In the genomic region with DNA sequence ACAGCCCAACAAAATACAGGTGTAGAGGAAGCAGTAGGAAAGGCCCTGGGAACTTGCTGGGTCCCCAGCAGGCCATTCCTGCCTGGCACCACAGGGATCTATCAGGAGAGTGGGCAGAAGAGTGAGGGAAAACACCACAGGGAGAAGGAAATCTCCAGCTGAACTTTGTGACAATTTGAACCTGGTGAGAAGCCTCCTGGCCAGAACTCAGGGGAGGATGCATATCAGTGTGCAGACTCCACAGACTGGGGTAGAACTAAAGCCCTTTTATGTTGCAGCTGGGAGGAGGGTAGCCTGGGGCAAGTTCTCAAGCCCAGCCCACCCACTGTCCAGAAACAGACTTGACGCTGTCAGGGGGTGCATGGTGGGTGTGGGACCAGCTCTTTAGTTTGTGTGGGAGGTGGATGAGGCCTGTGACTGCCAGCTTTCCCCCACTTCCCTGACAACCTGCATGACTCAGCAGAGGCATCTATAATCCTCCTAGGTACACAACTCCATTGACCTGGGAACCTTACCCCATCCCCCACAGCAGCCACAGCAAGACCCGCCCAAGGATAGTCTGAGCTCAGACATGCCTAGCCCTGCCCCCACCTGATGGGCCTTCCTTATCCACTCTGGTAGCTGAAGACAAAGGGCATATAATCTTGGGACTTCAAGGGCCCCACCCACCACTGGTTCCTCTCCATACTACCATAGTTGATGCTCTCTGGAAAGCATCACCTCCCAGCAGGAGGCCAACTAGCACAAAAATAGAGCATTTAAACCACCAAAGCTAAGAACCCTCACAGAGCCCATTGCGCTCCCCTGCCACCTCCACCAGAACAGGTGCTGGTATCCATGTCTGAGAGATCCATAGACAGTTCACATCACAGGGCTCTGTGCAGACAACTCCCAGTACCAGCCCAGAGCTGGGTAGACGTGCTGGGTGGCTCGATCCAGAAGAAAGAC, we compare ENCODE assay signal across 18 cellular contexts. TPM values are rescaled to one million over a fixed set of nuclear protein-coding genes. Genes with fewer than 3 reads are reported as not detected.
A peak's percentile ranks its signal among the peaks of the same experiment; 100 is the strongest.
DNase-seq lines count a peak whose midpoint lies in the region; ATAC-seq, FAIRE-seq and TF ChIP-seq lines count a peak whose summit lies in the region.
"Had no signal": no experiment of that assay in that cellular context is flagged by ENCODE, and none has a peak within 500 bp of the region (broad histone marks: within the 10 kb centered on the region; RNA-seq: fewer than 3 reads in every experiment).

No MANE protein-coding gene starts in this region.

- H3K27ac ChIP-seq in A549, result peak overlapping the region; percentile 84 to 88
- peak overlapping the region; percentile 80 for H3K27ac ChIP-seq in HCT116 (ENCODE audit: low read depth, low read length)
- no peak overlapping the region for H3K27ac ChIP-seq in iPS-20b (ENCODE audit: low read length)
- H3K27ac ChIP-seq: brain microvascular endothelial cell, testis had no signal

- no peaks in the 10 kb centered on the region for H3K9me2 ChIP-seq in HCT116 (ENCODE audit: insufficient read depth)

- H3K27me3 ChIP-seq in HCT116 (ENCODE audit: insufficient read depth, low read length) (no peaks in the 10 kb centered on the region), iPS-20b (ENCODE audit: insufficient read depth, low read length) (no peaks in the 10 kb centered on the region)
- H3K27me3 ChIP-seq: brain microvascular endothelial cell, testis had no signal

- POLR2A ChIA-PET in A549 (lab: Yijun Ruan, JAX), result interaction anchor here (0.6 to 1.9 kb wide), 4 partner anchors 16 to 34 kb away, joined by 3 to 12 read pairs (median 4); partner anchors contain the start of genes PNN and TRAPPC6B
- POLR2A ChIA-PET in HCT116 (lab: Charles Lee), result interaction anchor here (0.7 to 1.4 kb wide), 5 partner anchors 14 to 34 kb away, joined by 3 to 10 read pairs (median 3); partner anchors contain the start of genes PNN and TRAPPC6B
- POLR2A ChIA-PET in WTC11 (lab: Charles Lee), result interaction anchor here (1.1 to 1.2 kb wide), 2 partner anchors 34 to 228 kb away, joined by 4 to 7 read pairs; partner anchors contain the start of genes FBXO33 and TRAPPC6B

- intact Hi-C loops in HCT116 (cut with micrococcal nuclease), result no loop called here

- H3K9me3 Mint-ChIP-seq in WTC11, result peaks cover 11% of the 10 kb centered on the region
- H3K9me3 Mint-ChIP-seq: effector memory CD8-positive, alpha-beta T cell had no signal

- no peaks in the 10 kb centered on the region for H3K27me3 Mint-ChIP-seq in WTC11 (ENCODE audit: low read depth)
- H3K27me3 Mint-ChIP-seq: activated CD4-positive, alpha-beta memory T cell treated with anti-CD3 and anti-CD28 coated beads, Interleukin-2, amount 10 ng/mL, durations not matched to agents 7 days and 5 days; effector memory CD8-positive, alpha-beta T cell had no signal

- RAD21 ChIA-PET in HCT116 (lab: Charles Lee; ENCODE audit: low non-redundant PET in 1 of 2, low total read pairs in 2 of 2, uncharacterized antibody in 2 of 2, unreplicated experiment in 2 of 2), result interaction anchor here in 1 of 2 experiments (0.6 kb wide), 1 partner anchor 9 kb away, joined by 3 read pairs; no protein-coding TSS in a partner anchor

- H3K36me3 ChIP-seq in HCT116 (ENCODE audit: control insufficient read depth in 1 of 2, insufficient read depth in 2 of 2, low read length in 2 of 2), result no peaks in the 10 kb centered on the region
- H3K36me3 ChIP-seq in iPS-20b (ENCODE audit: insufficient read depth, low read depth, low read length), result no peaks in the 10 kb centered on the region
- H3K36me3 ChIP-seq: brain microvascular endothelial cell had no signal

- DNase-seq in A549 (ENCODE audit: low read depth in 1 of 2, low spot score in 1 of 2), result peak in 1 of 2 experiments; percentile 92
- DNase-seq in HCT116 (ENCODE audit: low read depth, low spot score), result peak; percentile 27
- DNase-seq in WTC11 (ENCODE audit: low spot score), result peak; percentile 44
- DNase-seq in anterior cingulate cortex (lab: John Stamatoyannopoulos, UW), result no peak
- no peak for DNase-seq in NCI-H524 treated with DMSO at 0.1 percent for 48 hours (lab: John Stamatoyannopoulos, UW)
- no peak for DNase-seq in midbrain (lab: John Stamatoyannopoulos, UW)
- DNase-seq: activated CD4-positive, alpha-beta memory T cell treated with anti-CD3 and anti-CD28 coated beads, Interleukin-2, amount 10 ng/mL, durations not matched to agents 7 days and 5 days; activated gamma-delta T cell; brain microvascular endothelial cell; DMS153; effector memory CD8-positive, alpha-beta T cell; kidney glomerular epithelial cell; NCI-H1436 treated with DMSO at 0.1 percent for 48 hours; NCI-H526 treated with DMSO at 0.1 percent for 48 hours; SHP77; testis had no signal

- BruUV-seq in HCT116 (replicated peaks; lab: Mats Ljungman, UMichigan), result no TSS peak

- TF ChIP-seq CTCF in A549 (IDR thresholded peaks at IDR 0.05) (no peak), HCT116 (IDR thresholded peaks at IDR 0.05 in 2 of 3, conservative IDR thresholded peaks at IDR 0.05 in 1 of 3; ENCODE audit: borderline replicate concordance in 1 of 3, insufficient read depth in 1 of 3, low read depth in 2 of 3, low read length in 2 of 3) (no peak), WTC11 (IDR thresholded peaks at IDR 0.05) (no peak)

- no peak for FAIRE-seq in A549 (lab: Jason Lieb, UNC)

- TF ChIP-seq POLR2A in A549 (IDR thresholded peaks at IDR 0.05; ENCODE audit: low read length) (no peak), HCT116 (IDR thresholded peaks at IDR 0.05; ENCODE audit: borderline replicate concordance, extremely low read depth, insufficient read depth, insufficient read length) (no peak)

- TF ChIP-seq EP300 in A549 (IDR thresholded peaks at IDR 0.05), result 0 out of 5 replicates have a peak, but pooled peaks of 1 of the 2 experiments have one; percentile 27

- H3K4me3 ChIP-seq in A549 (no peak overlapping the region), HCT116 (replicated peaks in 1 of 2; ENCODE audit: low read depth in 1 of 2, low read length in 2 of 2) (peak overlapping the region in 1 of 2 experiments; percentile 5; a peak in 2 of 4 replicates), iPS-20b (ENCODE audit: low read length) (0 out of 2 replicates have a peak overlapping the region, but pooled peaks have one; percentile 18)
- H3K4me3 ChIP-seq: testis had no signal

- H3K9ac ChIP-seq in HCT116 (ENCODE audit: low read length), result peak overlapping the region; percentile 37
- peak overlapping the region; percentile 54; the same call in 1 of the 2 replicates for H3K9ac ChIP-seq in iPS-20b (ENCODE audit: low read depth, low read length)

- CTCF ChIA-PET in A549 (lab: Yijun Ruan, JAX), result interaction anchor here (0.6 to 2.0 kb wide), 3 partner anchors 28 to 91 kb away, joined by 3 to 7 read pairs (median 3); no protein-coding TSS in a partner anchor
- CTCF ChIA-PET in HCT116 (lab: Charles Lee), result interaction anchor here (1.5 kb wide), 1 partner anchor 8 kb away, joined by 3 read pairs; no protein-coding TSS in a partner anchor
- CTCF ChIA-PET in WTC11 (lab: Charles Lee), result interaction anchor here (0.6 to 1.4 kb wide), 2 partner anchors 14 to 28 kb away, joined by 3 to 4 read pairs; no protein-coding TSS in a partner anchor

- ATAC-seq in A549, result peak; percentile 84 to 90
- ATAC-seq in HCT116, result peak; percentile 76
- ATAC-seq in WTC11, result peak; percentile 73
- no peak for ATAC-seq in GM18511 (IDR thresholded peaks at IDR 0.05; ENCODE audit: unreplicated experiment)
- ATAC-seq: effector memory CD8-positive, alpha-beta T cell had no signal

- WGBS in A549 (ENCODE audit: missing lambda C conversion rate), result 50% methylated on average over 5 of the region's 5 CpGs

- no peaks in the 10 kb centered on the region for H3K79me2 ChIP-seq in HCT116 (ENCODE audit: insufficient read depth, low read length)

- TF ChIP-seq RAD21 in A549 (conservative IDR thresholded peaks at IDR 0.05 in 1 of 2, IDR thresholded peaks at IDR 0.05 in 1 of 2), result peak in 1 of 2 experiments; percentile 29; a peak in 1 of 5 replicates
- no peak for TF ChIP-seq RAD21 in HCT116 (IDR thresholded peaks at IDR 0.05; ENCODE audit: low read depth)

- no peaks in the 10 kb centered on the region for H3K36me3 Mint-ChIP-seq in WTC11

- H2AFZ ChIP-seq in HCT116 (ENCODE audit: low read depth, low read length, poor library complexity, severe bottlenecking), result no peak overlapping the region

- H3K4me1 Mint-ChIP-seq in WTC11, result peaks cover 18% of the 10 kb centered on the region

- peak overlapping the region; percentile 59 for H3K27ac Mint-ChIP-seq in WTC11
- H3K27ac Mint-ChIP-seq: activated CD4-positive, alpha-beta memory T cell treated with anti-CD3 and anti-CD28 coated beads, Interleukin-2, amount 10 ng/mL, durations not matched to agents 7 days and 5 days; effector memory CD8-positive, alpha-beta T cell had no signal

- H3K9me3 ChIP-seq in A549, result no peaks in the 10 kb centered on the region
- H3K9me3 ChIP-seq in HCT116 (ENCODE audit: control insufficient read depth in 1 of 2, insufficient read depth in 1 of 2, low read depth in 1 of 2, low read length in 2 of 2), result no peaks in the 10 kb centered on the region
- no peaks in the 10 kb centered on the region for H3K9me3 ChIP-seq in iPS-20b (ENCODE audit: insufficient read depth, low read depth, low read length)
- H3K9me3 ChIP-seq: testis had no signal

- H3K4me2 ChIP-seq in A549 (peak overlapping the region; percentile 77), HCT116 (ENCODE audit: low read length) (peak overlapping the region; percentile 56)

- H3K4me3 Mint-ChIP-seq in WTC11, result no peak overlapping the region
- H3K4me3 Mint-ChIP-seq: activated CD4-positive, alpha-beta memory T cell treated with anti-CD3 and anti-CD28 coated beads, Interleukin-2, amount 10 ng/mL, durations not matched to agents 7 days and 5 days; effector memory CD8-positive, alpha-beta T cell had no signal

- H3K4me1 ChIP-seq in A549 (peaks cover 18% of the 10 kb centered on the region), HCT116 (ENCODE audit: control insufficient read depth in 1 of 2, insufficient read depth in 2 of 2, low read length in 2 of 2) (peaks cover 16 to 41% of the 10 kb centered on the region in 2 experiments), iPS-20b (ENCODE audit: insufficient read depth, low read length) (peaks cover 6% of the 10 kb centered on the region)
- H3K4me1 ChIP-seq: testis had no signal

- H4K20me1 ChIP-seq in HCT116 (ENCODE audit: insufficient read depth), result no peaks in the 10 kb centered on the region

RNA-seq across cellular contexts. Expression of gene PNN, which starts 28.9 kb away (rescaled TPM):
- polyA plus RNA-seq in A549 (2011; rRNA removed), result 40.3 and 50.1 TPM in 2 replicates
- 12.8 and 18.7 TPM in 2 replicates for polyA plus RNA-seq in A549 (2012; cell fraction: cytosol; rRNA removed)
- polyA plus RNA-seq in A549 (2012; cell fraction: nucleus; rRNA removed), result 45.6 and 146 TPM in 2 replicates
- 108 to 124 TPM (median 117 TPM) in 3 replicates for polyA plus RNA-seq in A549 (2017; fragmentation: RNase III; extraction: RNeasy Plus Mini Kit Qiagen cat#74134 plus additional on column Dnase treatment)
- polyA minus RNA-seq in A549 (2011; rRNA and poly(A)+ RNA removed), result 21.7 and 24.8 TPM in 2 replicates
- total RNA-seq in HCT116 (2021; ENCODE audit: unreplicated experiment), result 97.9 TPM
- 51.6 and 62.4 TPM in 2 replicates for polyA plus RNA-seq in HCT116 (2012)
- total RNA-seq in WTC11 (2021), result 135 to 156 TPM (median 135 TPM) in 3 replicates

RNA-seq across cellular contexts. Expression of gene MIA2, which starts 29.8 kb away (rescaled TPM):
- polyA plus RNA-seq in A549 (2011; rRNA removed) (71.7 and 73.9 TPM in 2 replicates), A549 (2017; fragmentation: RNase III; extraction: RNeasy Plus Mini Kit Qiagen cat#74134 plus additional on column Dnase treatment) (22.9 to 25.6 TPM (median 25.4 TPM) in 3 replicates)
- polyA plus RNA-seq in A549 (2012; cell fraction: cytosol; rRNA removed), result 8.5 and 12.4 TPM in 2 replicates
- 10.4 and 16.1 TPM in 2 replicates for polyA plus RNA-seq in A549 (2012; cell fraction: nucleus; rRNA removed)
- 23.1 and 26.2 TPM in 2 replicates for polyA minus RNA-seq in A549 (2011; rRNA and poly(A)+ RNA removed)
- total RNA-seq in HCT116 (2021; ENCODE audit: unreplicated experiment) (31.1 TPM), WTC11 (2021) (10.9 to 11.3 TPM (median 11.3 TPM) in 3 replicates)
- 12.0 and 14.2 TPM in 2 replicates for polyA plus RNA-seq in HCT116 (2012)

RNA-seq across cellular contexts. Expression of gene TRAPPC6B, which starts 33.8 kb away (rescaled TPM):
- polyA plus RNA-seq in A549 (2011; rRNA removed), result 18.7 and 31.6 TPM in 2 replicates
- 3.7 and 3.8 TPM in 2 replicates for polyA plus RNA-seq in A549 (2012; cell fraction: cytosol; rRNA removed)
- polyA plus RNA-seq in A549 (2012; cell fraction: nucleus; rRNA removed), result 5.0 and 9.4 TPM in 2 replicates
- polyA plus RNA-seq in A549 (2017; fragmentation: RNase III; extraction: RNeasy Plus Mini Kit Qiagen cat#74134 plus additional on column Dnase treatment), result 14.7 to 16.4 TPM (median 15.7 TPM) in 3 replicates
- 9.1 and 11.7 TPM in 2 replicates for polyA minus RNA-seq in A549 (2011; rRNA and poly(A)+ RNA removed)
- 26.1 TPM for total RNA-seq in HCT116 (2021; ENCODE audit: unreplicated experiment)
- polyA plus RNA-seq in HCT116 (2012), result 14.2 and 17.7 TPM in 2 replicates
- total RNA-seq in WTC11 (2021), result 19.8 to 22.2 TPM (median 20.8 TPM) in 3 replicates

Comparison
In these comparisons a context has a peak if more than half of its experiments do, and no peak if none do; other contexts are left out.
1. DNase-seq: peak in HCT116 (single experiment) and WTC11 (single experiment); none in anterior cingulate cortex (0 of 58), NCI-H524 treated with DMSO at 0.1 percent for 48 hours (single experiment) and midbrain (single experiment).
2. Of the 8 proteins assayed by ChIP-seq in both WTC11 and A549: peak only in WTC11: none; only in A549: MAX; in both: none; in neither: 6; mixed calls (peak in some experiments, not most) for 1.